9 cellular contexts compared by ENCODE assay signal in genomic region chr6:108238321-108238720, GRCh38.
"Had no signal": no experiment of that assay in that cellular context is flagged by ENCODE, and none has a peak within 500 bp of the region (broad histone marks: within the 10 kb centered on the region; RNA-seq: fewer than 3 reads in every experiment).

No MANE protein-coding gene starts in this region.

- H3K4me3 ChIP-seq: GM23248, GM23338, HAP-1 had no signal

- H3K27ac Mint-ChIP-seq: GM23338, H9, HFFc6 had no signal

- ATAC-seq: GM23338, HCT116 had no signal

- H3K36me3 ChIP-seq: HAP-1 had no signal

- DNase-seq: GM23248, GOT3, H7, H9, HCEC 1CT, HFFc6 had no signal

- H3K27ac ChIP-seq: GM23248 had no signal

- H3K4me3 Mint-ChIP-seq: GM23338, H9, HFFc6 had no signal
